16 cellular contexts compared by ENCODE assay signal in the genomic region with DNA sequence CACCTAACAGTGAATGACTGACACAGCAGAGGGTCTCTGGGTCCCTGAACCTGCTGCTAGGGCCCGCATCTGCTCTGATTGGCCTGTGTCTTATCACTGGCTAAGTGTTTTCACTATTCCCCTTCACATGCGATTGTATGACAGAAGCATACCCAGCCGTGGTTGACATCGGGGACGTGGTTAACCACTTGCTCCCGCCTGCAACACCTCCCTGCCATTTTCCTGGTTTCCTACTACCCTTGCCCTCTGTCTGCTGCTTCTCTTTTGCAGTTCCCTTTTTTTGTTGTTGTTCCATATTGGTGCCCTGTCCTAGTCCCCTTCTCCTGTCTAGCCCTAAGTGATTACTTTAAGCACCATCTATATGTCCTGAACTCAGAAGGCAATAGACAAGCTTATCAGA.
DNase-seq lines count a peak whose midpoint lies in the region; ATAC-seq, FAIRE-seq and TF ChIP-seq lines count a peak whose summit lies in the region.
"Had no signal": no experiment of that assay in that cellular context is flagged by ENCODE, and none has a peak within 500 bp of the region (broad histone marks: within the 10 kb centered on the region; RNA-seq: fewer than 3 reads in every experiment).

No MANE protein-coding gene starts in this region.

- peak; percentile 36 for DNase-seq in activated naive CD8-positive, alpha-beta T cell treated with anti-CD3 and anti-CD28 coated beads, Interleukin-2, amount 10 ng/mL, durations not matched to agents 7 days and 5 days
- no peak for DNase-seq in activated naive CD8-positive, alpha-beta T cell treated with anti-CD3 and anti-CD28 coated beads for 36 hours
- DNase-seq in OCI-M1 (lab: John Stamatoyannopoulos, UW) (peak; percentile 4), bronchial epithelial cell (ENCODE audit: low read depth) (no peak), NCI-H748 (lab: John Stamatoyannopoulos, UW; ENCODE audit: unreplicated experiment) (no peak), NCI-H2029 treated with DMSO at 0.1 percent for 48 hours (lab: John Stamatoyannopoulos, UW) (no peak)
- DNase-seq in stimulated activated naive CD8-positive, alpha-beta T cell treated with anti-CD3 and anti-CD28 coated beads, Interleukin-15, amount 100 ng/mL, for 72 hours = peak in 1 of 2 donors; percentile 16
- DNase-seq: AML-193, Calu3, NCI-H1092, NCI-H187, NCI-H2171 treated with DMSO at 0.1 percent for 48 hours, NCI-H82, SHP77 treated with DMSO at 0.1 percent for 48 hours had no signal

- H3K27ac Mint-ChIP-seq in activated naive CD8-positive, alpha-beta T cell treated with anti-CD3 and anti-CD28 coated beads, Interleukin-2, amount 10 ng/mL, durations not matched to agents 7 days and 5 days = no peak overlapping the region
- H3K27ac Mint-ChIP-seq in activated naive CD8-positive, alpha-beta T cell treated with anti-CD3 and anti-CD28 coated beads for 36 hours = no peak overlapping the region
- H3K27ac Mint-ChIP-seq in stimulated activated naive CD8-positive, alpha-beta T cell treated with anti-CD3 and anti-CD28 coated beads, Interleukin-15, amount 100 ng/mL, for 72 hours = no peak overlapping the region

- H3K4me3 Mint-ChIP-seq in activated naive CD8-positive, alpha-beta T cell treated with anti-CD3 and anti-CD28 coated beads, Interleukin-2, amount 10 ng/mL, durations not matched to agents 7 days and 5 days = peak overlapping the region; percentile 53
- no peak overlapping the region for H3K4me3 Mint-ChIP-seq in activated naive CD8-positive, alpha-beta T cell treated with anti-CD3 and anti-CD28 coated beads for 36 hours
- H3K4me3 Mint-ChIP-seq in stimulated activated naive CD8-positive, alpha-beta T cell treated with anti-CD3 and anti-CD28 coated beads, Interleukin-15, amount 100 ng/mL, for 72 hours = no peak overlapping the region

- no peaks in the 10 kb centered on the region for H3K9me3 Mint-ChIP-seq in activated naive CD8-positive, alpha-beta T cell treated with anti-CD3 and anti-CD28 coated beads, Interleukin-2, amount 10 ng/mL, durations not matched to agents 7 days and 5 days
- peaks cover 2% of the 10 kb centered on the region for H3K9me3 Mint-ChIP-seq in activated naive CD8-positive, alpha-beta T cell treated with anti-CD3 and anti-CD28 coated beads for 36 hours
- H3K9me3 Mint-ChIP-seq in stimulated activated naive CD8-positive, alpha-beta T cell treated with anti-CD3 and anti-CD28 coated beads, Interleukin-15, amount 100 ng/mL, for 72 hours = no peaks in the 10 kb centered on the region

- ATAC-seq in activated naive CD8-positive, alpha-beta T cell treated with anti-CD3 and anti-CD28 coated beads, Interleukin-2, amount 10 ng/mL, durations not matched to agents 7 days and 5 days (ENCODE audit: low read depth) = no peak
- ATAC-seq in stimulated activated naive CD8-positive, alpha-beta T cell treated with anti-CD3 and anti-CD28 coated beads, Interleukin-15, amount 100 ng/mL, for 72 hours = peak; percentile 35
- no peak for ATAC-seq in HG03457 (IDR thresholded peaks at IDR 0.05; ENCODE audit: unreplicated experiment)

- no peaks in the 10 kb centered on the region for H3K36me3 ChIP-seq in bronchial epithelial cell (ENCODE audit: control insufficient read depth, insufficient read depth, low read length)

- POLR2A ChIA-PET in activated naive CD8-positive, alpha-beta T cell treated with anti-CD3 and anti-CD28 coated beads, Interleukin-2, amount 10 ng/mL, durations not matched to agents 7 days and 5 days (lab: Charles Lee) = no interaction called here

- peaks cover 14% of the 10 kb centered on the region for H3K4me1 Mint-ChIP-seq in activated naive CD8-positive, alpha-beta T cell treated with anti-CD3 and anti-CD28 coated beads, Interleukin-2, amount 10 ng/mL, durations not matched to agents 7 days and 5 days
- H3K4me1 Mint-ChIP-seq in activated naive CD8-positive, alpha-beta T cell treated with anti-CD3 and anti-CD28 coated beads for 36 hours = peaks cover 12% of the 10 kb centered on the region
- H3K4me1 Mint-ChIP-seq in stimulated activated naive CD8-positive, alpha-beta T cell treated with anti-CD3 and anti-CD28 coated beads, Interleukin-15, amount 100 ng/mL, for 72 hours = peaks cover 18% of the 10 kb centered on the region

- H3K36me3 Mint-ChIP-seq in activated naive CD8-positive, alpha-beta T cell treated with anti-CD3 and anti-CD28 coated beads, Interleukin-2, amount 10 ng/mL, durations not matched to agents 7 days and 5 days = no peaks in the 10 kb centered on the region
- no peaks in the 10 kb centered on the region for H3K36me3 Mint-ChIP-seq in activated naive CD8-positive, alpha-beta T cell treated with anti-CD3 and anti-CD28 coated beads for 36 hours

- TF ChIP-seq CTCF in bronchial epithelial cell (IDR thresholded peaks at IDR 0.05; ENCODE audit: insufficient read depth, low read length, severe bottlenecking) = no peak

- peaks cover 49% of the 10 kb centered on the region for H3K27me3 Mint-ChIP-seq in activated naive CD8-positive, alpha-beta T cell treated with anti-CD3 and anti-CD28 coated beads, Interleukin-2, amount 10 ng/mL, durations not matched to agents 7 days and 5 days
- H3K27me3 Mint-ChIP-seq in activated naive CD8-positive, alpha-beta T cell treated with anti-CD3 and anti-CD28 coated beads for 36 hours = peaks cover 56% of the 10 kb centered on the region
- peaks cover 55% of the 10 kb centered on the region for H3K27me3 Mint-ChIP-seq in stimulated activated naive CD8-positive, alpha-beta T cell treated with anti-CD3 and anti-CD28 coated beads, Interleukin-15, amount 100 ng/mL, for 72 hours

- H3K27me3 ChIP-seq in bronchial epithelial cell (ENCODE audit: control insufficient read depth, insufficient read depth, low read length) = peaks cover 5% of the 10 kb centered on the region

- peak; percentile 7 for FAIRE-seq in bronchial epithelial cell (lab: Jason Lieb, UNC)
- FAIRE-seq: H1 had no signal

- H3K4me3 ChIP-seq in bronchial epithelial cell (ENCODE audit: low read depth, low read length) = no peak overlapping the region

Comparison
In these comparisons a context has a peak if more than half of its experiments do, and no peak if none do; other contexts are left out.
1. DNase-seq: peak in activated naive CD8-positive, alpha-beta T cell treated with anti-CD3 and anti-CD28 coated beads, Interleukin-2, amount 10 ng/mL, durations not matched to agents 7 days and 5 days (single experiment) and OCI-M1 (single experiment); none in activated naive CD8-positive, alpha-beta T cell treated with anti-CD3 and anti-CD28 coated beads for 36 hours (single experiment), bronchial epithelial cell (single experiment), NCI-H748 (single experiment) and NCI-H2029 treated with DMSO at 0.1 percent for 48 hours (single experiment).